Comparison of ENCODE assay signal across 22 cellular contexts in the genomic region with DNA sequence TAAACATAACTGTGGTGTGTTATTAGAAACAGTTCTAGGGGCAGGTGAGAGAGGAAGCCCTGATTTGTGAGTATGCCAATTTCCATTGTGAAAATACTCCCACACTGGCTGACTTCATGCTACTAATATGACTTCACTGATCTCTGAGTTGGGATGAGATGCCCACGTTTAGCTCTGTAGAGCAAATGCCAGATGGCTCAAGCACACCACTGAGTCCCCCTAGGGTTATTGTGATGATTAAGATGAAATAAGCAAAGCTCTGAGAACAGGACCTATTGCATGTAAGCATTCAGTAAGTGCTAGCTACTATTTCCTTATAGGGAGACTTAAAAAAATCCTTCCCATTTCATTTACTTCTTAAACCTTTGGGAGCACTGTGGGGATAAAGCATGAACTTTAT.
"Had no signal": no experiment of that assay in that cellular context is flagged by ENCODE, and none has a peak within 500 bp of the region (broad histone marks: within the 10 kb centered on the region; RNA-seq: fewer than 3 reads in every experiment).

No MANE protein-coding gene starts in this region.

- H3K9me3 Mint-ChIP-seq: activated B cell treated with CpG ODN at 0.5 μM for 24 hours; activated CD8-positive, alpha-beta T cell treated with anti-CD3 and anti-CD28 coated beads for 36 hours; activated T-cell treated with anti-CD3 and anti-CD28 coated beads, Interleukin-2, amount 50 U/mL, for 24 hours; activated T-helper 2 cell treated with anti-CD3 and anti-CD28 coated beads, Interferon-gamma antibody, Interleukin-2, Interleukin-4, amounts not matched to agents 10 μg/mL and 5 μg/mL and 100 μg/mL, durations not matched to agents 14 hours and 24 hours and 36 hours; stimulated activated naive CD8-positive, alpha-beta T cell treated with anti-CD3 and anti-CD28 coated beads, Interleukin-15, Interleukin-2, amounts not matched to agents 100 ng/mL and 50 ng/mL, for 24 hours had no signal

- H3K27me3 ChIP-seq: brain microvascular endothelial cell, colonic mucosa, transverse colon, vagina had no signal

- H3K4me3 ChIP-seq: colonic mucosa, heart right ventricle, mucosa of descending colon, transverse colon, vagina had no signal

- ATAC-seq: activated CD8-positive, alpha-beta T cell treated with anti-CD3 and anti-CD28 coated beads for 36 hours; heart right ventricle; mucosa of descending colon had no signal

- H3K27me3 Mint-ChIP-seq: activated B cell treated with CpG ODN at 0.5 μM for 24 hours; activated CD8-positive, alpha-beta T cell treated with anti-CD3 and anti-CD28 coated beads for 36 hours; activated naive CD8-positive, alpha-beta T cell treated with anti-CD3 and anti-CD28 coated beads, Interleukin-2, amount 10 ng/mL, durations not matched to agents 7 days and 5 days; activated T-cell treated with anti-CD3 and anti-CD28 coated beads, Interleukin-2, amount 50 U/mL, for 24 hours; naive B cell; stimulated activated naive CD8-positive, alpha-beta T cell treated with anti-CD3 and anti-CD28 coated beads, Interleukin-15, Interleukin-2, amounts not matched to agents 100 ng/mL and 50 ng/mL, for 24 hours had no signal

- H3K9me3 ChIP-seq: colonic mucosa, mucosa of descending colon, transverse colon, vagina had no signal

- H3K4me1 Mint-ChIP-seq: activated B cell treated with CpG ODN at 0.5 μM for 24 hours; activated naive CD8-positive, alpha-beta T cell treated with anti-CD3 and anti-CD28 coated beads, Interleukin-2, amount 10 ng/mL, durations not matched to agents 7 days and 5 days; central memory CD8-positive, alpha-beta T cell; endodermal cell; naive B cell had no signal

- H3K27ac Mint-ChIP-seq: activated B cell treated with CpG ODN at 0.5 μM for 24 hours; activated CD8-positive, alpha-beta T cell treated with anti-CD3 and anti-CD28 coated beads for 36 hours; activated naive CD8-positive, alpha-beta T cell treated with anti-CD3 and anti-CD28 coated beads, Interleukin-2, amount 10 ng/mL, durations not matched to agents 7 days and 5 days; activated T-cell treated with anti-CD3 and anti-CD28 coated beads, Interleukin-2, amount 50 U/mL, for 24 hours; activated T-helper 2 cell treated with anti-CD3 and anti-CD28 coated beads, Interferon-gamma antibody, Interleukin-2, Interleukin-4, amounts not matched to agents 10 μg/mL and 5 μg/mL and 100 μg/mL, durations not matched to agents 14 hours and 24 hours and 36 hours; endodermal cell; stimulated activated naive CD8-positive, alpha-beta T cell treated with anti-CD3 and anti-CD28 coated beads, Interleukin-15, Interleukin-2, amounts not matched to agents 100 ng/mL and 50 ng/mL, for 24 hours had no signal

- H3K4me1 ChIP-seq: colonic mucosa, heart right ventricle, transverse colon, vagina had no signal

- H3K36me3 Mint-ChIP-seq: activated naive CD8-positive, alpha-beta T cell treated with anti-CD3 and anti-CD28 coated beads, Interleukin-2, amount 10 ng/mL, durations not matched to agents 7 days and 5 days; naive B cell had no signal

- H3K27ac ChIP-seq: brain microvascular endothelial cell, colonic mucosa, epithelial cell of prostate, heart right ventricle, transverse colon, vagina had no signal

- H3K36me3 ChIP-seq: brain microvascular endothelial cell, colonic mucosa, heart right ventricle, transverse colon, vagina had no signal

- DNase-seq: activated B cell treated with CpG ODN at 0.5 μM for 24 hours; activated CD4-positive, alpha-beta T cell treated with anti-CD3 and anti-CD28 coated beads for 48 hours; activated CD8-positive, alpha-beta T cell treated with anti-CD3 and anti-CD28 coated beads for 36 hours; activated naive CD4-positive, alpha-beta T cell treated with Interleukin-2 at 50 U/mL for 16 hours; activated naive CD8-positive, alpha-beta T cell treated with anti-CD3 and anti-CD28 coated beads, Interleukin-2, amount 10 ng/mL, durations not matched to agents 7 days and 5 days; activated T-cell treated with anti-CD3 and anti-CD28 coated beads, Interleukin-2, amount 50 U/mL, for 24 hours; anterior cingulate cortex; brain microvascular endothelial cell; colonic mucosa; endodermal cell; heart right ventricle; mesenchymal stem cell; mucosa of descending colon; naive B cell; retina; transverse colon had no signal

- H3K4me3 Mint-ChIP-seq: activated B cell treated with CpG ODN at 0.5 μM for 24 hours; activated CD8-positive, alpha-beta T cell treated with anti-CD3 and anti-CD28 coated beads for 36 hours; activated naive CD8-positive, alpha-beta T cell treated with anti-CD3 and anti-CD28 coated beads, Interleukin-2, amount 10 ng/mL, durations not matched to agents 7 days and 5 days; activated T-cell treated with anti-CD3 and anti-CD28 coated beads, Interleukin-2, amount 50 U/mL, for 24 hours; central memory CD8-positive, alpha-beta T cell; endodermal cell; naive B cell; neural crest cell; stimulated activated naive CD8-positive, alpha-beta T cell treated with anti-CD3 and anti-CD28 coated beads, Interleukin-15, Interleukin-2, amounts not matched to agents 100 ng/mL and 50 ng/mL, for 24 hours had no signal
